22 cellular contexts compared by ENCODE assay signal in genomic region chr11:61526956-61527731, GRCh38. TPM values are rescaled to one million over a fixed set of nuclear protein-coding genes. Genes with fewer than 3 reads are reported as not detected.
DNase-seq lines count a peak whose midpoint lies in the region; TF ChIP-seq lines count a peak whose summit lies in the region.
"Had no signal": no experiment of that assay in that cellular context is flagged by ENCODE, and none has a peak within 500 bp of the region (broad histone marks: within the 10 kb centered on the region; RNA-seq: fewer than 3 reads in every experiment).

No MANE protein-coding gene starts in this region.

- H3K36me3 Mint-ChIP-seq in glutamatergic neuron (ENCODE audit: unreplicated experiment) = peaks cover 9% of the 10 kb centered on the region

- DNase-seq in NCI-H2171 treated with DMSO at 0.1 percent for 48 hours (lab: John Stamatoyannopoulos, UW) (peak; percentile 38), NCI-H2171 (lab: John Stamatoyannopoulos, UW) (no peak), NCI-H82 (lab: John Stamatoyannopoulos, UW) (peak; percentile 75), glutamatergic neuron (no peak), testis (peak; percentile 36), ovary (no peak), AG08395 (ENCODE audit: low spot score) (no peak), lower leg skin (ENCODE audit: low spot score in 2 of 2) (no peak)
- DNase-seq: BE2C; Caco-2; CD4-positive, alpha-beta T cell; GF-D8; GM23248; KG1; NCI-H1105 treated with DMSO at 0.1 percent for 48 hours; NCI-H187; NCI-H2107; NCI-H226; NCI-H526; SHP77 had no signal

- TF ChIP-seq CTCF in glutamatergic neuron (IDR thresholded peaks at IDR 0.05; ENCODE audit: partially characterized antibody, unreplicated experiment) (no peak), testis (IDR thresholded peaks at IDR 0.05) (no peak), ovary (IDR thresholded peaks at IDR 0.05) (no peak), lower leg skin (IDR thresholded peaks at IDR 0.05) (no peak)

- no peak overlapping the region for H3K27ac ChIP-seq in testis
- H3K27ac ChIP-seq in ovary = no peak overlapping the region
- H3K27ac ChIP-seq: GM23248 had no signal

- H3K4me3 ChIP-seq in testis (no peak overlapping the region), ovary (no peak overlapping the region), lower leg skin (ENCODE audit: low read depth, poor library complexity, severe bottlenecking) (no peak overlapping the region)
- H3K4me3 ChIP-seq: GM23248 had no signal

- intact Hi-C loops in testis (cut with DNase I; ENCODE audit: low total_unique reads) (no loop called here), ovary (cut with DNase I) (no loop called here), lower leg skin (cut with DNase I; ENCODE audit: low total_unique reads) (no loop called here)

- H3K27ac Mint-ChIP-seq in glutamatergic neuron (ENCODE audit: unreplicated experiment) = peak overlapping the region; percentile 77
- H3K27ac Mint-ChIP-seq: CD4-positive, alpha-beta T cell had no signal

- peaks cover 14% of the 10 kb centered on the region for H3K27me3 Mint-ChIP-seq in glutamatergic neuron (ENCODE audit: unreplicated experiment)

- TF ChIP-seq EP300 in ovary (IDR thresholded peaks at IDR 0.05) = no peak

- H3K4me1 ChIP-seq in testis = peaks cover 5% of the 10 kb centered on the region
- peaks cover 3% of the 10 kb centered on the region for H3K4me1 ChIP-seq in ovary (ENCODE audit: insufficient read depth)

- no peaks in the 10 kb centered on the region for H3K36me3 ChIP-seq in testis (ENCODE audit: low read depth, missing control alignments)
- H3K36me3 ChIP-seq in ovary = no peaks in the 10 kb centered on the region
- H3K36me3 ChIP-seq: BE2C had no signal

- H3K9me3 ChIP-seq in testis = no peaks in the 10 kb centered on the region
- H3K9me3 ChIP-seq in ovary = no peaks in the 10 kb centered on the region
- H3K9me3 ChIP-seq: BE2C, Caco-2 had no signal

- H3K4me3 Mint-ChIP-seq in glutamatergic neuron (ENCODE audit: unreplicated experiment) = peak overlapping the region; percentile 64
- H3K4me3 Mint-ChIP-seq: CD4-positive, alpha-beta T cell had no signal

- 78 to 82% methylated on average over 17 to 20 of the region's 20 CpGs for WGBS in testis, 2 donors
- 63 to 79% (median 77%) methylated on average over 20 of the region's 20 CpGs for WGBS in ovary, 3 donors
- WGBS in lower leg skin, 2 donors = 74 to 77% methylated on average over 18 to 20 of the region's 20 CpGs

- H3K4me1 Mint-ChIP-seq in glutamatergic neuron (ENCODE audit: low read depth, unreplicated experiment) = peaks cover 32% of the 10 kb centered on the region

- TF ChIP-seq POLR2A in testis (IDR thresholded peaks at IDR 0.05) (no peak), ovary (IDR thresholded peaks at IDR 0.05) (no peak), lower leg skin (IDR thresholded peaks at IDR 0.05) (no peak)

- H3K27me3 ChIP-seq in testis = no peaks in the 10 kb centered on the region
- no peaks in the 10 kb centered on the region for H3K27me3 ChIP-seq in ovary
- H3K27me3 ChIP-seq: BE2C had no signal

- peaks cover 13% of the 10 kb centered on the region for H3K9me3 Mint-ChIP-seq in glutamatergic neuron (ENCODE audit: unreplicated experiment)
- H3K9me3 Mint-ChIP-seq: CD4-positive, alpha-beta T cell had no signal

RNA-seq across cellular contexts. Expression of gene LRRC10B, which starts 18.6 kb away (rescaled TPM):
- 8.2 TPM for total RNA-seq in glutamatergic neuron (ENCODE audit: unreplicated experiment)
- 1 to 10 TPM; 4.8 to 6.4 TPM for total RNA-seq in testis
- polyA plus RNA-seq in testis (ENCODE audit: insufficient read depth, low read depth, low replicate concordance) = 5.5 TPM
- 10 to 100 TPM in 1 of 7 donors, 1 to 10 TPM in 3, under 1 TPM in 3; 0.45 to 23.0 (median 1.4) TPM for total RNA-seq in ovary
- 1 to 10 TPM in 1 of 2 donors, under 1 TPM in 1; 0.48 to 1.7 TPM for polyA plus RNA-seq in ovary
- 1 to 10 TPM in 3 of 4 donors, under 1 TPM in 1; 0.76 to 2.6 (median 1.9) TPM for total RNA-seq in lower leg skin
- total RNA-seq: A172; CD4-positive, alpha-beta T cell; OCI-LY7 had no signal
- polyA plus RNA-seq: GM23248 had no signal

RNA-seq across cellular contexts. Expression of gene SYT7, which starts 53.7 kb away (rescaled TPM):
- 93.6 TPM for total RNA-seq in glutamatergic neuron (ENCODE audit: unreplicated experiment)
- 1 to 10 TPM; 8.7 to 9.0 TPM for total RNA-seq in testis
- 5.9 TPM for polyA plus RNA-seq in testis (ENCODE audit: insufficient read depth, low read depth, low replicate concordance)
- 1 to 10 TPM in 5 of 7 donors, under 1 TPM in 2; 0.24 to 4.6 (median 1.5) TPM for total RNA-seq in ovary
- 1 to 10 TPM; 1.7 to 4.9 TPM for polyA plus RNA-seq in ovary
- total RNA-seq in lower leg skin = 1 to 10 TPM; 1.5 to 7.5 (median 5.1) TPM
- total RNA-seq: CD4-positive, alpha-beta T cell; OCI-LY7 had no signal

Comparison
In these comparisons a context has a peak if more than half of its experiments do, and no peak if none do; other contexts are left out.
1. DNase-seq: peak in NCI-H2171 treated with DMSO at 0.1 percent for 48 hours (single experiment), NCI-H82 (single experiment) and testis (single experiment); none in NCI-H2171 (single experiment), glutamatergic neuron (single experiment), ovary (0 of 5), AG08395 (single experiment) and lower leg skin (0 of 2).